In genomic region chr19:38975861-38976271, GRCh38 we compare ENCODE assay signal across 8 cellular contexts. TPM values are rescaled to one million over a fixed set of nuclear protein-coding genes. Genes with fewer than 3 reads are reported as not detected.
DNase-seq lines count a peak whose midpoint lies in the region; ATAC-seq and TF ChIP-seq lines count a peak whose summit lies in the region.

No MANE protein-coding gene starts in this region.

- peak overlapping the region; percentile 79 for H3K4me2 ChIP-seq in hepatocyte

- DNase-seq in HCEC 1CT, result peak; percentile 41
- peak; percentile 62 for DNase-seq in adipocyte (ENCODE audit: low read depth)
- peak; percentile 70 for DNase-seq in hepatocyte (ENCODE audit: low spot score)
- no peak for DNase-seq in sigmoid colon
- no peak for DNase-seq in AG08395 (ENCODE audit: low spot score)
- no peak for DNase-seq in DMS153 (lab: John Stamatoyannopoulos, UW)

- ATAC-seq in HG03378 (IDR thresholded peaks at IDR 0.05; ENCODE audit: unreplicated experiment) (no peak), GM19455 (IDR thresholded peaks at IDR 0.05; ENCODE audit: unreplicated experiment) (no peak)

- H3K9ac ChIP-seq in adipocyte (ENCODE audit: low read length), result peak overlapping the region; percentile 92

- TF ChIP-seq POLR2A in sigmoid colon (IDR thresholded peaks at IDR 0.05), result no peak

- 8% methylated on average over 8 of the region's 22 CpGs for WGBS in hepatocyte (ENCODE audit: low lambda C conversion rate, missing lambda C conversion rate)
- 5 to 15% methylated on average over 22 of the region's 22 CpGs for WGBS in sigmoid colon, 2 donors

- H3K4me1 ChIP-seq in adipocyte (ENCODE audit: control insufficient read depth, insufficient read depth, low read length) (peaks cover 22% of the 10 kb centered on the region), hepatocyte (ENCODE audit: insufficient read depth) (peaks cover 24% of the 10 kb centered on the region), sigmoid colon (peaks cover 0 to 24% (median 21%) of the 10 kb centered on the region in 4 donors)

- H3K27ac ChIP-seq in hepatocyte, result peak overlapping the region; percentile 99
- peak overlapping the region; percentile 85 to 96 (median 90) for H3K27ac ChIP-seq in sigmoid colon

- H3K36me3 ChIP-seq in adipocyte (ENCODE audit: control insufficient read depth, insufficient read depth, low read length, severe bottlenecking), result no peaks in the 10 kb centered on the region
- no peaks in the 10 kb centered on the region for H3K36me3 ChIP-seq in hepatocyte (replicated peaks; ENCODE audit: insufficient read depth, low read depth)
- H3K36me3 ChIP-seq in sigmoid colon, result no peaks in the 10 kb centered on the region

- peak overlapping the region; percentile 55 for H2AFZ ChIP-seq in hepatocyte

- TF ChIP-seq EP300 in sigmoid colon (IDR thresholded peaks at IDR 0.05), result no peak

- no peak for TF ChIP-seq CTCF in hepatocyte (IDR thresholded peaks at IDR 0.05; ENCODE audit: poor library complexity)
- no peak for TF ChIP-seq CTCF in sigmoid colon (IDR thresholded peaks at IDR 0.05)

- no peaks in the 10 kb centered on the region for H3K9me3 ChIP-seq in adipocyte (ENCODE audit: control insufficient read depth, low read length)
- H3K9me3 ChIP-seq in hepatocyte (ENCODE audit: low read depth), result no peaks in the 10 kb centered on the region
- H3K9me3 ChIP-seq in sigmoid colon, result no peaks in the 10 kb centered on the region

- H3K27me3 ChIP-seq in adipocyte (replicated peaks; ENCODE audit: control insufficient read depth, insufficient read depth, low read length) (peaks cover 3% of the 10 kb centered on the region), hepatocyte (no peaks in the 10 kb centered on the region), sigmoid colon (no peaks in the 10 kb centered on the region)

- no peaks in the 10 kb centered on the region for H4K20me1 ChIP-seq in hepatocyte (ENCODE audit: insufficient read depth, poor library complexity, severe bottlenecking)

- intact Hi-C loops in sigmoid colon (cut with DNase I), result loop anchor here (2.0 kb wide), 1 partner anchor 13 kb away; no protein-coding TSS in a partner anchor

- no peaks in the 10 kb centered on the region for H3K9me2 ChIP-seq in hepatocyte (replicated peaks; ENCODE audit: insufficient read depth)

- H3K79me2 ChIP-seq in hepatocyte, result peaks cover 38% of the 10 kb centered on the region

- H3K4me3 ChIP-seq in adipocyte (ENCODE audit: low read length) (peak overlapping the region; percentile 77), hepatocyte (peak overlapping the region; percentile 4), sigmoid colon (peak overlapping the region; percentile 56 to 68 (median 64))

RNA-seq across cellular contexts. Expression of gene FBXO17, which starts 0.3 kb away (rescaled TPM):
- total RNA-seq in hepatocyte, result 41.9 and 48.4 TPM in 2 replicates
- 49.4 and 59.9 TPM in 2 replicates for polyA plus RNA-seq in hepatocyte
- 10 to 100 TPM; 20.3 to 28.6 (median 25.9) TPM for total RNA-seq in sigmoid colon
- polyA plus RNA-seq in sigmoid colon, result 1 to 10 TPM; 1.6 to 4.8 (median 3.3) TPM

RNA-seq across cellular contexts. Expression of gene MRPS12, which starts 45.1 kb away (rescaled TPM):
- total RNA-seq in hepatocyte (35.8 and 43.4 TPM in 2 replicates), sigmoid colon (10 to 100 TPM; 25.0 to 30.7 (median 27.5) TPM)
- polyA plus RNA-seq in hepatocyte (61.1 and 66.8 TPM in 2 replicates), sigmoid colon (10 to 100 TPM; 58.9 to 74.4 (median 73.2) TPM)

RNA-seq across cellular contexts. Expression of gene SARS2, which starts 45.3 kb away (rescaled TPM):
- total RNA-seq in hepatocyte (24.2 and 27.3 TPM in 2 replicates), sigmoid colon (10 to 100 TPM in 2 of 4 donors, 1 to 10 TPM in 2; 7.4 to 32.7 (median 12.2) TPM)
- polyA plus RNA-seq in hepatocyte (47.7 and 67.6 TPM in 2 replicates), sigmoid colon (10 to 100 TPM; 14.4 to 38.9 (median 15.3) TPM)

RNA-seq across cellular contexts. Expression of gene FBXO27, which starts 56.5 kb away (rescaled TPM):
- total RNA-seq in hepatocyte (6.7 and 15.2 TPM in 2 replicates), sigmoid colon (10 to 100 TPM in 1 of 4 donors, 1 to 10 TPM in 3; 3.0 to 17.7 (median 3.7) TPM)
- polyA plus RNA-seq in hepatocyte (10.3 and 11.0 TPM in 2 replicates), sigmoid colon (1 to 10 TPM in 2 of 3 donors, under 1 TPM in 1; 0.23 to 1.3 (median 1.2) TPM)

Comparison
In these comparisons a context has a peak if more than half of its experiments do, and no peak if none do; other contexts are left out.
1. DNase-seq: peak in HCEC 1CT (single experiment), adipocyte (single experiment) and hepatocyte (single experiment); none in sigmoid colon (single experiment), AG08395 (single experiment) and DMS153 (single experiment).
2. H3K4me3 ChIP-seq: peak in every context shown above with its lines; median percentile 77 in adipocyte; 64 in sigmoid colon; 4 in hepatocyte.